In genomic region chr9:9804109-9804508, GRCh38 we compare ENCODE assay signal across 7 cellular contexts.
"Had no signal": no experiment of that assay in that cellular context is flagged by ENCODE, and none has a peak within 500 bp of the region (broad histone marks: within the 10 kb centered on the region; RNA-seq: fewer than 3 reads in every experiment).

No MANE protein-coding gene starts in this region.

- H3K4me3 ChIP-seq: K562 had no signal

- H3K27ac ChIP-seq: HL-60 had no signal

- DNase-seq: IMR-90, KBM-7, KG1 had no signal

- FAIRE-seq: HepG2, HTR-8/SVneo, K562 had no signal

- ATAC-seq: HepG2, K562 had no signal
